In genomic region chr11:57712256-57713150, GRCh38 we compare ENCODE assay signal across 8 cellular contexts. TPM values are rescaled to one million over a fixed set of nuclear protein-coding genes. Genes with fewer than 3 reads are reported as not detected.
DNase-seq lines count a peak whose midpoint lies in the region; ATAC-seq, FAIRE-seq and TF ChIP-seq lines count a peak whose summit lies in the region.

Gene TMX2 (plus strand): TSS chr11:57712593. CDS start chr11:57712619, 26 bp downstream.

- H3K9me3 ChIP-seq in right atrium auricular region (no peaks in the 10 kb centered on the region), psoas muscle (no peaks in the 10 kb centered on the region)

- WGBS in psoas muscle, 3 donors, result 0 to 1% (median 0%) methylated on average over 51 to 53 of the region's 53 CpGs

- H3K4me1 ChIP-seq in right atrium auricular region, result peaks cover 0 to 33% of the 10 kb centered on the region in 2 donors
- peaks cover 36% of the 10 kb centered on the region for H3K4me1 ChIP-seq in psoas muscle

- H3K4me3 ChIP-seq in right atrium auricular region, result peak within 1 kb of the TSS; percentile 78 to 92
- peak within 1 kb of the TSS; percentile 93 for H3K4me3 ChIP-seq in psoas muscle

- ATAC-seq in GM18499 (IDR thresholded peaks at IDR 0.05; ENCODE audit: insufficient read depth, unreplicated experiment), result peak; percentile 92
- ATAC-seq in HG02943 (IDR thresholded peaks at IDR 0.05; ENCODE audit: low read depth, unreplicated experiment), result peak; percentile 97
- peak; percentile 95 to 97 (median 96) for ATAC-seq in psoas muscle

- DNase-seq in NCI-H187 treated with DMSO at 0.1 percent for 48 hours (lab: John Stamatoyannopoulos, UW) (peak; percentile 98), anterior cingulate cortex (lab: John Stamatoyannopoulos, UW) (peak; percentile 47 to 99 (median 94)), right atrium auricular region (ENCODE audit: low spot score) (peak; percentile 94), psoas muscle (peak; percentile 91 to 95), urothelium cell line (ENCODE audit: low spot score) (peak; percentile 92)

- H3K36me3 ChIP-seq in right atrium auricular region (no peaks in the 10 kb centered on the region), psoas muscle (ENCODE audit: insufficient read depth in 1 of 2, low read depth in 1 of 2) (peaks cover 0 to 9% of the 10 kb centered on the region in 2 donors)

- intact Hi-C loops in T-helper 2 cell treated with Interferon-gamma antibody and Interleukin-4, amounts not matched to agents 100 ng/mL and 5 ng/mL, for 36 hours (cut with micrococcal nuclease), result loop anchor here (1.0 to 2.0 kb wide), 10 partner anchors 29 to 866 kb away; partner anchors contain the start of genes CLP1, SELENOH, SSRP1 and TIMM10
- intact Hi-C loops in psoas muscle (cut with DNase I), result loop anchor here in 1 of 2 donors (1.0 to 5.0 kb wide), 2 partner anchors 29 to 45 kb away; partner anchors contain the start of genes SELENOH and ZDHHC5

- H3K27me3 ChIP-seq in right atrium auricular region (no peaks in the 10 kb centered on the region), psoas muscle (ENCODE audit: insufficient read depth in 3 of 3, low read length in 2 of 3) (no peaks in the 10 kb centered on the region)

- FAIRE-seq in urothelium cell line (lab: Jason Lieb, UNC), result peak; percentile 77

- peak within 1 kb of the TSS; percentile 86 to 88 for H3K27ac ChIP-seq in right atrium auricular region
- H3K27ac ChIP-seq in psoas muscle, result peak within 1 kb of the TSS; percentile 88

- TF ChIP-seq CTCF in right atrium auricular region (IDR thresholded peaks at IDR 0.05), result no peak
- no peak for TF ChIP-seq CTCF in psoas muscle (IDR thresholded peaks at IDR 0.05)

RNA-seq across cellular contexts. Expression of gene TMX2, which starts in this region (rescaled TPM):
- total RNA-seq in T-helper 2 cell treated with Interferon-gamma antibody and Interleukin-4, amounts not matched to agents 100 ng/mL and 5 ng/mL, for 36 hours, result 73.2 and 73.6 TPM in 2 replicates
- 10 to 100 TPM; 58.5 to 74.2 TPM for total RNA-seq in right atrium auricular region
- total RNA-seq in psoas muscle, result 10 to 100 TPM; 31.5 to 69.7 (median 51.1) TPM
- polyA plus RNA-seq in psoas muscle, result 100 to 1,000 TPM in 2 of 3 donors, 10 to 100 TPM in 1; 55.4 to 192 (median 110) TPM

Comparison
In these comparisons a context has a peak if more than half of its experiments do, and no peak if none do; other contexts are left out.
1. Peak in every context shown above with its lines: DNase-seq, ATAC-seq, H3K4me3 ChIP-seq and H3K27ac ChIP-seq.